In the genomic region with DNA sequence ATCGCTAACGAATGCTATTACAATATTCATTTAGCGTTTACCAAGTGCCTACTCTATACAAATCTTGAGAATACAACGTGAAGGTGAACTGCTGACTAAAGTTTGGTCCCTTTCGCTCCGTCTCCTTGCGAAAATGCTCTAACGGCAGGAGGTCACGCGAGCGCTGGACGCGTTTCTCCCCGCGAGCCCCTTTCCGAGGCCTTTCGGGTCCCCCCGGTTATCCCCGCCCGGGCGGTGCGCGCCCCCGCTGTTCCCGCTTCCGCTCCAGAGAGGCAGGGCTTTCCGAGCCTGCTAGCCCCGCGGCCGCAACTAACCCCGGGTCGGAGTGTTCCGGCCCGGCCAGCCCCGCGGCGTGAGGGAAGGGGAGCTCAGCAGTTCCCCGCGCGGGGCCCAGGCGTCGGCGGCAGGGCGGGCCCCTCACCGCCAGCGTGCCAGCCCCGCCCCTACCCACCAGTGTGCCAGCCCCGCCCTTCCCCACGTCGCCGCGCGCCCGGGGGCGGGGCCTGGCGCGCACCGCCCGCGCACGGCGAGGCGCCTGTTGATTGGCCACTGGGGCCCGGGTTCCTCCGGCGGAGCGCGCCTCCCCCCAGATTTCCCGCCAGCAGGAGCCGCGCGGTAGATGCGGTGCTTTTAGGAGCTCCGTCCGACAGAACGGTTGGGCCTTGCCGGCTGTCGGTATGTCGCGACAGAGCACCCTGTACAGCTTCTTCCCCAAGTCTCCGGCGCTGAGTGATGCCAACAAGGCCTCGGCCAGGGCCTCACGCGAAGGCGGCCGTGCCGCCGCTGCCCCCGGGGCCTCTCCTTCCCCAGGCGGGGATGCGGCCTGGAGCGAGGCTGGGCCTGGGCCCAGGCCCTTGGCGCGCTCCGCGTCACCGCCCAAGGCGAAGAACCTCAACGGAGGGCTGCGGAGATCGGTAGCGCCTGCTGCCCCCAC, we compare ENCODE assay signal across 8 cellular contexts. TPM values are rescaled to one million over a fixed set of nuclear protein-coding genes. Genes with fewer than 3 reads are reported as not detected.
DNase-seq lines count a peak whose midpoint lies in the region; ATAC-seq, FAIRE-seq and TF ChIP-seq lines count a peak whose summit lies in the region.

A gene with protein sequence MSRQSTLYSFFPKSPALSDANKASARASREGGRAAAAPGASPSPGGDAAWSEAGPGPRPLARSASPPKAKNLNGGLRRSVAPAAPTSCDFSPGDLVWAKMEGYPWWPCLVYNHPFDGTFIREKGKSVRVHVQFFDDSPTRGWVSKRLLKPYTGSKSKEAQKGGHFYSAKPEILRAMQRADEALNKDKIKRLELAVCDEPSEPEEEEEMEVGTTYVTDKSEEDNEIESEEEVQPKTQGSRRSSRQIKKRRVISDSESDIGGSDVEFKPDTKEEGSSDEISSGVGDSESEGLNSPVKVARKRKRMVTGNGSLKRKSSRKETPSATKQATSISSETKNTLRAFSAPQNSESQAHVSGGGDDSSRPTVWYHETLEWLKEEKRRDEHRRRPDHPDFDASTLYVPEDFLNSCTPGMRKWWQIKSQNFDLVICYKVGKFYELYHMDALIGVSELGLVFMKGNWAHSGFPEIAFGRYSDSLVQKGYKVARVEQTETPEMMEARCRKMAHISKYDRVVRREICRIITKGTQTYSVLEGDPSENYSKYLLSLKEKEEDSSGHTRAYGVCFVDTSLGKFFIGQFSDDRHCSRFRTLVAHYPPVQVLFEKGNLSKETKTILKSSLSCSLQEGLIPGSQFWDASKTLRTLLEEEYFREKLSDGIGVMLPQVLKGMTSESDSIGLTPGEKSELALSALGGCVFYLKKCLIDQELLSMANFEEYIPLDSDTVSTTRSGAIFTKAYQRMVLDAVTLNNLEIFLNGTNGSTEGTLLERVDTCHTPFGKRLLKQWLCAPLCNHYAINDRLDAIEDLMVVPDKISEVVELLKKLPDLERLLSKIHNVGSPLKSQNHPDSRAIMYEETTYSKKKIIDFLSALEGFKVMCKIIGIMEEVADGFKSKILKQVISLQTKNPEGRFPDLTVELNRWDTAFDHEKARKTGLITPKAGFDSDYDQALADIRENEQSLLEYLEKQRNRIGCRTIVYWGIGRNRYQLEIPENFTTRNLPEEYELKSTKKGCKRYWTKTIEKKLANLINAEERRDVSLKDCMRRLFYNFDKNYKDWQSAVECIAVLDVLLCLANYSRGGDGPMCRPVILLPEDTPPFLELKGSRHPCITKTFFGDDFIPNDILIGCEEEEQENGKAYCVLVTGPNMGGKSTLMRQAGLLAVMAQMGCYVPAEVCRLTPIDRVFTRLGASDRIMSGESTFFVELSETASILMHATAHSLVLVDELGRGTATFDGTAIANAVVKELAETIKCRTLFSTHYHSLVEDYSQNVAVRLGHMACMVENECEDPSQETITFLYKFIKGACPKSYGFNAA (N-terminal part only) (plus strand): TSS at position 589 of the 934 bp plus-strand sequence. CDS start 89 bp downstream, at position 678.

- peaks cover 0 to 3% of the 10 kb centered on the region in 2 experiments for H3K36me3 ChIP-seq in keratinocyte (ENCODE audit: control insufficient read depth in 2 of 2, extremely low read depth in 1 of 2, insufficient read depth in 2 of 2, low read length in 2 of 2)

- H3K27me3 Mint-ChIP-seq in central memory CD8-positive, alpha-beta T cell, result no peaks in the 10 kb centered on the region

- no peak for FAIRE-seq in keratinocyte (lab: Jason Lieb, UNC)

- H3K79me2 ChIP-seq in keratinocyte (ENCODE audit: control insufficient read depth, insufficient read depth, low read length), result peaks cover 38% of the 10 kb centered on the region

- DNase-seq in AG09319 (ENCODE audit: extremely low read depth, low read depth) (peak; percentile 60), NCI-H345 (lab: John Stamatoyannopoulos, UW) (peak; percentile 91), keratinocyte (ENCODE audit: low read depth, low spot score) (peak; percentile 26)
- DNase-seq in activated CD4-positive, CD25-positive, alpha-beta regulatory T cell treated with anti-CD3 and anti-CD28 coated beads, Interleukin-2, amount 50 U/mL, for 16 hours (ENCODE audit: low read depth, low spot score), result peak; percentile 74
- peak; percentile 78 to 81 for DNase-seq in central memory CD8-positive, alpha-beta T cell (ENCODE audit: low spot score in 2 of 2)
- peak; percentile 81 to 83 for DNase-seq in stimulated activated CD4-positive, alpha-beta T cell treated with anti-CD3 and anti-CD28 coated beads, Interleukin-15, amount 100 ng/mL, for 1 hour (ENCODE audit: low read depth in 1 of 2, low spot score in 1 of 2)

- H3K4me3 Mint-ChIP-seq in central memory CD8-positive, alpha-beta T cell, result peak within 1 kb of the TSS; percentile 88

- TF ChIP-seq CTCF in AG09319 (IDR thresholded peaks at IDR 0.05; ENCODE audit: low read depth, low read length) (no peak), keratinocyte (optimal IDR thresholded peaks at IDR 0.05 in 1 of 3, IDR thresholded peaks at IDR 0.05 in 1 of 3, conservative IDR thresholded peaks at IDR 0.05 in 1 of 3; ENCODE audit: extremely low read depth in 1 of 3, insufficient read depth in 2 of 3, low read length in 3 of 3) (no peak)

- dilution Hi-C loops in keratinocyte (cut with MboI; ENCODE audit: extremely low pct_ligation_motif_present, low sequenced_read_pairs), result no loop called here

- peak within 1 kb of the TSS; percentile 64 to 82 (median 82) for H3K4me3 ChIP-seq in keratinocyte (ENCODE audit: control insufficient read depth in 2 of 3, extremely low read depth in 1 of 3, insufficient read depth in 2 of 3, low read depth in 1 of 3, low read length in 3 of 3)

- H3K9me3 Mint-ChIP-seq in central memory CD8-positive, alpha-beta T cell, result no peaks in the 10 kb centered on the region

- H3K9me1 ChIP-seq in keratinocyte (ENCODE audit: control insufficient read depth, extremely low read depth, insufficient read depth, low read length), result no peaks in the 10 kb centered on the region

- H3K27ac ChIP-seq in keratinocyte (ENCODE audit: control insufficient read depth, insufficient read depth, low read length), result peak within 1 kb of the TSS; percentile 76

- H3K27me3 ChIP-seq in keratinocyte (ENCODE audit: control insufficient read depth, extremely low read depth, insufficient read depth, low read length), result no peaks in the 10 kb centered on the region

- peak within 1 kb of the TSS; percentile 96 for H2AFZ ChIP-seq in keratinocyte (ENCODE audit: control insufficient read depth, low read length)

- H4K20me1 ChIP-seq in keratinocyte (ENCODE audit: control insufficient read depth, extremely low read depth, insufficient read depth, low read length), result no peaks in the 10 kb centered on the region

- peak within 1 kb of the TSS; percentile 92 for H3K4me2 ChIP-seq in keratinocyte (ENCODE audit: control insufficient read depth, extremely low read depth, insufficient read depth, low read depth, low read length)

- peak within 1 kb of the TSS; percentile 84 for H3K9ac ChIP-seq in keratinocyte (ENCODE audit: control insufficient read depth, extremely low read depth, insufficient read depth, low read length)

- no peaks in the 10 kb centered on the region for H3K36me3 Mint-ChIP-seq in central memory CD8-positive, alpha-beta T cell (ENCODE audit: insufficient read depth)

- peaks cover 3% of the 10 kb centered on the region for H3K4me1 ChIP-seq in keratinocyte (ENCODE audit: control insufficient read depth, extremely low read depth, insufficient read depth, low read length)

- H3K9me3 ChIP-seq in keratinocyte (ENCODE audit: control insufficient read depth, low read depth, low read length), result no peaks in the 10 kb centered on the region

- ATAC-seq in GM19025 (IDR thresholded peaks at IDR 0.05; ENCODE audit: low read depth, unreplicated experiment), result peak; percentile 86
- ATAC-seq in HG03280 (IDR thresholded peaks at IDR 0.05; ENCODE audit: unreplicated experiment), result peak; percentile 90
- ATAC-seq in central memory CD8-positive, alpha-beta T cell (replicated peaks; ENCODE audit: extremely low read depth, poor library complexity, severe bottlenecking), result peak; percentile 89

- peaks cover 23% of the 10 kb centered on the region for H3K4me1 Mint-ChIP-seq in central memory CD8-positive, alpha-beta T cell

- peak within 1 kb of the TSS; percentile 84 for H3K27ac Mint-ChIP-seq in central memory CD8-positive, alpha-beta T cell (ENCODE audit: low read depth)

RNA-seq across cellular contexts. Expression of the gene that starts here (rescaled TPM):
- polyA plus RNA-seq in keratinocyte, result 12.6 to 35.4 TPM (median 22.0 TPM) in 3 replicates
- polyA plus RNA-seq in keratinocyte (2011; ENCODE audit: low read depth), result 21.0 TPM
- 9.4 and 17.9 TPM in 2 replicates for polyA plus RNA-seq in keratinocyte (2011; cell fraction: cytosol; rRNA removed)
- polyA plus RNA-seq in keratinocyte (2011; cell fraction: nucleus; rRNA removed), result 22.6 and 26.7 TPM in 2 replicates
- 11.0 and 35.4 TPM in 2 replicates for polyA plus RNA-seq in keratinocyte (2012; ENCODE audit: low replicate concordance)
- polyA minus RNA-seq in keratinocyte, result 7.3 to 33.4 TPM (median 12.2 TPM) in 3 replicates
- polyA minus RNA-seq in keratinocyte (2011; cell fraction: cytosol; rRNA and poly(A)+ RNA removed), result 9.6 TPM
- 12.5 and 26.1 TPM in 2 replicates for polyA minus RNA-seq in keratinocyte (2011; cell fraction: nucleus; rRNA and poly(A)+ RNA removed)

Comparison
In these comparisons a context has a peak if more than half of its experiments do, and no peak if none do; other contexts are left out.
1. Peak in every context shown above with its lines: DNase-seq, ATAC-seq, H3K4me3 ChIP-seq and H3K27ac ChIP-seq.
2. DNase-seq: peak in every context shown above with its lines; median percentile 91 in NCI-H345; 82 in stimulated activated CD4-positive, alpha-beta T cell treated with anti-CD3 and anti-CD28 coated beads, Interleukin-15, amount 100 ng/mL, for 1 hour; 80 in central memory CD8-positive, alpha-beta T cell; 74 in activated CD4-positive, CD25-positive, alpha-beta regulatory T cell treated with anti-CD3 and anti-CD28 coated beads, Interleukin-2, amount 50 U/mL, for 16 hours; 60 in AG09319; 26 in keratinocyte.